Comparison of ENCODE assay signal across 8 cellular contexts in genomic region chr6:25991785-25992412, GRCh38. TPM values are rescaled to one million over a fixed set of nuclear protein-coding genes. Genes with fewer than 3 reads are reported as not detected.
A peak's percentile ranks its signal among the peaks of the same experiment; 100 is the strongest.
DNase-seq lines count a peak whose midpoint lies in the region; ATAC-seq and TF ChIP-seq lines count a peak whose summit lies in the region.

No MANE protein-coding gene starts in this region.

- H3K27me3 ChIP-seq in kidney epithelial cell (ENCODE audit: control insufficient read depth, insufficient read depth, low read length) = no peaks in the 10 kb centered on the region

- no peak for TF ChIP-seq CTCF in kidney epithelial cell (IDR thresholded peaks at IDR 0.05; ENCODE audit: insufficient read depth, low read length, poor library complexity, severe bottlenecking)

- peak overlapping the region; percentile 77 for H3K27ac ChIP-seq in cingulate gyrus (ENCODE audit: low read depth, low read length)

- peak; percentile 40 for ATAC-seq in HG03039 (IDR thresholded peaks at IDR 0.05; ENCODE audit: unreplicated experiment)

- DNase-seq in SIG-M5 treated with dmso at 0.1 percent for 504 hours (lab: John Stamatoyannopoulos, UW; ENCODE audit: unreplicated experiment) (peak; percentile 69), SIG-M5 (lab: John Stamatoyannopoulos, UW) (no peak), NCI-H2196 (lab: John Stamatoyannopoulos, UW; ENCODE audit: unreplicated experiment) (peak; percentile 64), kidney epithelial cell (ENCODE audit: low read depth) (no peak)
- peak; percentile 55 for DNase-seq in activated CD4-positive, CD25-positive, alpha-beta regulatory T cell treated with anti-CD3 and anti-CD28 coated beads, Interleukin-2, amount 50 U/mL, for 72 hours
- DNase-seq in stimulated activated CD4-positive, alpha-beta T cell treated with anti-CD3 and anti-CD28 coated beads, Interleukin-12 subunit alpha, Interleukin-12 subunit beta, amount 100 ng/mL, for 4 hours = peak; percentile 18

- H3K4me3 ChIP-seq in kidney epithelial cell (ENCODE audit: low read depth, low read length) = peak overlapping the region; percentile 76

- no peaks in the 10 kb centered on the region for H3K36me3 ChIP-seq in kidney epithelial cell (ENCODE audit: control insufficient read depth, insufficient read depth, low read length)

RNA-seq across cellular contexts. Expression of gene TRIM38, which starts 29.3 kb away (rescaled TPM):
- total RNA-seq in kidney epithelial cell = 4.5 and 4.7 TPM in 2 replicates

Comparison
In these comparisons a context has a peak if more than half of its experiments do, and no peak if none do; other contexts are left out.
1. DNase-seq: peak in SIG-M5 treated with dmso at 0.1 percent for 504 hours (single experiment), NCI-H2196 (single experiment), activated CD4-positive, CD25-positive, alpha-beta regulatory T cell treated with anti-CD3 and anti-CD28 coated beads, Interleukin-2, amount 50 U/mL, for 72 hours (single experiment) and stimulated activated CD4-positive, alpha-beta T cell treated with anti-CD3 and anti-CD28 coated beads, Interleukin-12 subunit alpha, Interleukin-12 subunit beta, amount 100 ng/mL, for 4 hours (single experiment); none in SIG-M5 (single experiment) and kidney epithelial cell (single experiment).